Comparison of ENCODE assay signal across 36 cellular contexts in genomic region chr13:50787316-50788195, GRCh38. TPM values are rescaled to one million over a fixed set of nuclear protein-coding genes. Genes with fewer than 3 reads are reported as not detected.
"Had no signal": no experiment of that assay in that cellular context is flagged by ENCODE, and none has a peak within 500 bp of the region (broad histone marks: within the 10 kb centered on the region; RNA-seq: fewer than 3 reads in every experiment).

No MANE protein-coding gene starts in this region.

- H3K36me3 Mint-ChIP-seq: activated naive CD4-positive, alpha-beta T cell treated with anti-CD3 and anti-CD28 coated beads, Interleukin-2, amount 10 ng/mL, durations not matched to agents 7 days and 5 days; natural killer cell treated with Interleukin-12 subunit alpha and Interleukin-12 subunit beta and Interleukin-15 and Interleukin-18, amount 100 ng/mL, for 72 hours had no signal

- H3K9me3 Mint-ChIP-seq: activated naive CD4-positive, alpha-beta T cell treated with anti-CD3 and anti-CD28 coated beads, Interleukin-2, amount 10 ng/mL, durations not matched to agents 7 days and 5 days; activated T-helper 1 cell treated with anti-CD3 and anti-CD28 coated beads, Interleukin-12 subunit alpha, Interleukin-12 subunit beta, Interleukin-2, Interleukin-4 antibody, amounts not matched to agents 30 ng/mL and 10 ng/mL and 1 ng/mL, durations not matched to agents 14 hours and 24 hours and 36 hours; effector memory CD8-positive, alpha-beta T cell; natural killer cell treated with Interleukin-12 subunit alpha and Interleukin-12 subunit beta and Interleukin-15 and Interleukin-18, amount 100 ng/mL, for 72 hours; stimulated activated naive CD8-positive, alpha-beta T cell treated with anti-CD3 and anti-CD28 coated beads, Interleukin-15, amount 100 ng/mL, for 72 hours; T-helper 1 cell treated with Interleukin-12 subunit alpha and Interleukin-12 subunit beta and Interleukin-4 antibody, amounts not matched to agents 30 μg/mL and 1 μg/mL, for 36 hours had no signal

- H3K4me1 Mint-ChIP-seq: activated naive CD4-positive, alpha-beta T cell treated with anti-CD3 and anti-CD28 coated beads, Interleukin-2, amount 10 ng/mL, durations not matched to agents 7 days and 5 days; stimulated activated naive CD8-positive, alpha-beta T cell treated with anti-CD3 and anti-CD28 coated beads, Interleukin-15, amount 100 ng/mL, for 72 hours had no signal

- H3K9me3 ChIP-seq: heart right ventricle, left lung, mucosa of descending colon, neutrophil, ovary, upper lobe of left lung, vagina had no signal

- H3K36me3 ChIP-seq: brain microvascular endothelial cell, heart right ventricle, left lung, neutrophil, ovary, upper lobe of left lung, vagina had no signal

- H3K4me3 ChIP-seq: coronary artery, heart right ventricle, left lung, lung, mucosa of descending colon, ovary, skin epidermis, upper lobe of left lung, vagina had no signal

- H3K27ac ChIP-seq: brain microvascular endothelial cell, coronary artery, heart right ventricle, left lung, neutrophil, ovary, upper lobe of left lung, vagina had no signal

- DNase-seq: activated CD4-positive, alpha-beta T cell treated with anti-CD3 and anti-CD28 coated beads for 4 hours; activated CD4-positive, alpha-beta T cell treated with anti-CD3 and anti-CD28 coated beads, Interleukin-2, amount 50 U/mL, for 4 hours; activated CD4-positive, CD25-positive, alpha-beta regulatory T cell; activated effector memory CD4-positive, alpha-beta T cell treated with anti-CD3 and anti-CD28 coated beads, Interleukin-2, amount 50 U/mL, for 16 hours; activated naive CD4-positive, alpha-beta T cell treated with anti-CD3 and anti-CD28 coated beads, Interleukin-2, amount 10 ng/mL, durations not matched to agents 7 days and 5 days; activated T-cell treated with anti-CD3 and anti-CD28 coated beads for 4 hours; amniotic stem cell; effector memory CD8-positive, alpha-beta T cell; foreskin melanocyte; heart right ventricle; left lung; mucosa of descending colon; ovary; retina; stimulated activated CD4-positive, alpha-beta T cell treated with anti-CD3 and anti-CD28 coated beads, Interleukin-12 subunit alpha, Interleukin-12 subunit beta, amount 100 ng/mL, for 4 hours; stimulated activated CD4-positive, alpha-beta T cell treated with anti-CD3 and anti-CD28 coated beads, Interleukin-4, amount 100 ng/mL, for 1 hour; stimulated activated naive CD8-positive, alpha-beta T cell treated with anti-CD3 and anti-CD28 coated beads, Interleukin-15, amount 100 ng/mL, for 72 hours; substantia nigra; SW 1271; upper lobe of left lung had no signal

- H3K4me3 Mint-ChIP-seq: activated naive CD4-positive, alpha-beta T cell treated with anti-CD3 and anti-CD28 coated beads, Interleukin-2, amount 10 ng/mL, durations not matched to agents 7 days and 5 days; activated T-helper 1 cell treated with anti-CD3 and anti-CD28 coated beads, Interleukin-12 subunit alpha, Interleukin-12 subunit beta, Interleukin-2, Interleukin-4 antibody, amounts not matched to agents 30 ng/mL and 10 ng/mL and 1 ng/mL, durations not matched to agents 14 hours and 24 hours and 36 hours; effector memory CD8-positive, alpha-beta T cell; natural killer cell treated with Interleukin-12 subunit alpha and Interleukin-12 subunit beta and Interleukin-15 and Interleukin-18, amount 100 ng/mL, for 72 hours; stimulated activated naive CD8-positive, alpha-beta T cell treated with anti-CD3 and anti-CD28 coated beads, Interleukin-15, amount 100 ng/mL, for 72 hours; T-helper 1 cell treated with Interleukin-12 subunit alpha and Interleukin-12 subunit beta and Interleukin-4 antibody, amounts not matched to agents 30 μg/mL and 1 μg/mL, for 36 hours had no signal

- H3K4me1 ChIP-seq: heart right ventricle, left lung, vagina had no signal

- H3K27me3 ChIP-seq: brain microvascular endothelial cell, heart right ventricle, left lung, neutrophil, ovary, upper lobe of left lung, vagina had no signal

- H3K27ac Mint-ChIP-seq: activated naive CD4-positive, alpha-beta T cell treated with anti-CD3 and anti-CD28 coated beads, Interleukin-2, amount 10 ng/mL, durations not matched to agents 7 days and 5 days; activated T-helper 1 cell treated with anti-CD3 and anti-CD28 coated beads, Interleukin-12 subunit alpha, Interleukin-12 subunit beta, Interleukin-2, Interleukin-4 antibody, amounts not matched to agents 30 ng/mL and 10 ng/mL and 1 ng/mL, durations not matched to agents 14 hours and 24 hours and 36 hours; effector memory CD8-positive, alpha-beta T cell; natural killer cell treated with Interleukin-12 subunit alpha and Interleukin-12 subunit beta and Interleukin-15 and Interleukin-18, amount 100 ng/mL, for 72 hours; progenitor cell of endocrine pancreas; T-helper 1 cell treated with Interleukin-12 subunit alpha and Interleukin-12 subunit beta and Interleukin-4 antibody, amounts not matched to agents 30 μg/mL and 1 μg/mL, for 36 hours had no signal

- ATAC-seq: effector memory CD8-positive, alpha-beta T cell; esophagus mucosa; left lung; mucosa of descending colon; natural killer cell treated with Interleukin-12 subunit alpha and Interleukin-12 subunit beta and Interleukin-15 and Interleukin-18, amount 100 ng/mL, for 72 hours; sciatic nerve; stimulated activated naive CD8-positive, alpha-beta T cell treated with anti-CD3 and anti-CD28 coated beads, Interleukin-15, amount 100 ng/mL, for 72 hours had no signal

RNA-seq across cellular contexts. Expression of gene DLEU7, which starts 55.9 kb away (rescaled TPM):
- total RNA-seq: activated T-helper 1 cell treated with anti-CD3 and anti-CD28 coated beads, Interleukin-12 subunit alpha, Interleukin-12 subunit beta, Interleukin-2, Interleukin-4 antibody, amounts not matched to agents 30 ng/mL and 10 ng/mL and 1 ng/mL, durations not matched to agents 14 hours and 24 hours and 36 hours; cardiac septum; endothelial cell of umbilical vein; esophagus mucosa; glomerular endothelial cell; myocyte; natural killer cell treated with Interleukin-12 subunit alpha and Interleukin-12 subunit beta and Interleukin-15 and Interleukin-18, amount 100 ng/mL, for 72 hours; vagina had no signal
